In genomic region chr1:98920441-98921110, GRCh38 we compare ENCODE assay signal across 18 cellular contexts.
DNase-seq lines count a peak whose midpoint lies in the region; ATAC-seq and TF ChIP-seq lines count a peak whose summit lies in the region.
"Had no signal": no experiment of that assay in that cellular context is flagged by ENCODE, and none has a peak within 500 bp of the region (broad histone marks: within the 10 kb centered on the region; RNA-seq: fewer than 3 reads in every experiment).

No MANE protein-coding gene starts in this region.

- H3K4me1 ChIP-seq in gastroesophageal sphincter, result no peaks in the 10 kb centered on the region
- H3K4me1 ChIP-seq: suprapubic skin had no signal

- H3K27ac ChIP-seq in gastroesophageal sphincter, result no peak overlapping the region
- H3K27ac ChIP-seq: suprapubic skin had no signal

- no peaks in the 10 kb centered on the region for H3K27me3 ChIP-seq in gastroesophageal sphincter
- H3K27me3 ChIP-seq: suprapubic skin had no signal

- DNase-seq in GM03348 (ENCODE audit: low spot score), result peak; percentile 68
- peak; percentile 60 for DNase-seq in RKO (ENCODE audit: low spot score)
- peak; percentile 80 for DNase-seq in epithelial cell of esophagus (ENCODE audit: low read depth)
- DNase-seq in renal cortical epithelial cell (ENCODE audit: low read depth), result peak; percentile 32
- no peak for DNase-seq in omental fat pad (ENCODE audit: low spot score)
- no peak for DNase-seq in GF-D8 (lab: John Stamatoyannopoulos, UW)
- DNase-seq: activated CD4-positive, alpha-beta T cell treated with anti-CD3 and anti-CD28 coated beads for 36 hours; activated T-cell treated with anti-CD3 and anti-CD28 coated beads, Interleukin-2, amount 50 U/mL, for 4 hours; aorta; hypothalamus; mesendoderm; NCI-H446 treated with DMSO at 0.1 percent for 48 hours had no signal

- TF ChIP-seq POLR2A in gastroesophageal sphincter (IDR thresholded peaks at IDR 0.05), result no peak

- TF ChIP-seq EP300 in gastroesophageal sphincter (IDR thresholded peaks at IDR 0.05), result no peak

- TF ChIP-seq CTCF in epithelial cell of esophagus (IDR thresholded peaks at IDR 0.05; ENCODE audit: insufficient read depth, low read depth, low read length, missing control alignments), result no peak
- no peak for TF ChIP-seq CTCF in omental fat pad (IDR thresholded peaks at IDR 0.05)
- TF ChIP-seq CTCF in gastroesophageal sphincter (IDR thresholded peaks at IDR 0.05), result no peak

- H3K9me3 ChIP-seq in gastroesophageal sphincter, result no peaks in the 10 kb centered on the region
- H3K9me3 ChIP-seq: suprapubic skin had no signal

- no peak overlapping the region for H3K4me3 ChIP-seq in epithelial cell of esophagus (ENCODE audit: low read length)
- no peak overlapping the region for H3K4me3 ChIP-seq in gastroesophageal sphincter
- H3K4me3 ChIP-seq: smooth muscle cell, suprapubic skin had no signal

- ATAC-seq in omental fat pad (ENCODE audit: low FRiP score) (no peak), gastroesophageal sphincter (no peak), GM21576 (IDR thresholded peaks at IDR 0.05; ENCODE audit: unreplicated experiment) (no peak)
- ATAC-seq: activated CD4-positive, alpha-beta T cell treated with anti-CD3 and anti-CD28 coated beads for 36 hours; activated T-cell treated with anti-CD3 and anti-CD28 coated beads, Interleukin-2, amount 50 U/mL, for 4 hours; HepG2; Panc1 had no signal

- 42 to 60% methylated on average over 2 of the region's 2 CpGs for whole genome bisulfite sequencing in gastroesophageal sphincter (ENCODE audit: low coverage in 1 of 2), 2 donors

- no peaks in the 10 kb centered on the region for H3K36me3 ChIP-seq in gastroesophageal sphincter
- H3K36me3 ChIP-seq: suprapubic skin had no signal

Comparison
In these comparisons a context has a peak if more than half of its experiments do, and no peak if none do; other contexts are left out.
1. DNase-seq: peak in GM03348 (single experiment), RKO (single experiment), epithelial cell of esophagus (single experiment) and renal cortical epithelial cell (single experiment); none in omental fat pad (single experiment) and GF-D8 (single experiment).